ENCODE assay signal across 8 cellular contexts in the genomic region with DNA sequence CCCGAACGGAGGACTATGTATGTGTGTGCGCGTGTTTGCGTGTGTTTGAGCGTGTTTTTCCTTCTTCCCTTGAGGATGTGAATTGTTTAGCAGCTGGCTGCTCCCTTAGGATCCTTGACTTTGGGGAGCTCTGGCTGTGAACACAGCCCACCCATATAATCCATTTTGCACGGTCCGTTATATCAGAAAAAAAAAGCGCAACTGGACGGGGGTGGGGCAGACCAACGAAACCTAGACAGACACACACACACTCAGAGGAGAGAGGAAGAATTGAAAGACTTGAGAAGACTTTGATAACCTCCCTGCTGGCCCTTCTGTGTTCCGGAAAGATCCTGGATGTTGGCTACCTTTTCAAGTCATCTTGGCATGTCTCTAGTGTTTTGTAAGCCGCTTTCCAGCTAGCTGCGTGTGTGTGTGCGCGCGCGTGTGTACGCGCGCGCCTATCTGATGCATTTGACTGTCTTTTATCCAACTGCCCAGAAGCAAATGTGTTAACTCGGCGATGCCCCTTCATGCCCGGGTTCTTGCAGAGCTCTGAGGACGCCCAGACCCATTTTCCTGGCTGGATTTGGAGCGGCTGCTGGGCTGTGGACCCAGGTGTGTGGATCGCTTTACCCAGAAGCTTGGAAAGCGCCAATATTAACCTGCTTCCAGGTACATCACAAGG. TPM values are rescaled to one million over a fixed set of nuclear protein-coding genes. Genes with fewer than 3 reads are reported as not detected.
DNase-seq lines count a peak whose midpoint lies in the region; ATAC-seq, FAIRE-seq and TF ChIP-seq lines count a peak whose summit lies in the region.

No MANE protein-coding gene starts in this region.

- WGBS in pancreas, 2 donors, result 1 to 2% methylated on average over 29 of the region's 29 CpGs

- no peak overlapping the region for H2AFZ ChIP-seq in OCI-LY7 (ENCODE audit: low read length)

- H3K4me1 Mint-ChIP-seq in T-helper 1 cell treated with Interleukin-12 subunit alpha and Interleukin-12 subunit beta and Interleukin-4 antibody, amounts not matched to agents 30 μg/mL and 1 μg/mL, for 36 hours (ENCODE audit: low read depth), result peaks cover 8% of the 10 kb centered on the region

- no peak overlapping the region for H3K27ac ChIP-seq in OCI-LY7 (ENCODE audit: low read depth, low read length, poor library complexity, severe bottlenecking)
- no peak overlapping the region for H3K27ac ChIP-seq in pancreas

- H3K4me3 Mint-ChIP-seq in T-helper 1 cell treated with Interleukin-12 subunit alpha and Interleukin-12 subunit beta and Interleukin-4 antibody, amounts not matched to agents 30 μg/mL and 1 μg/mL, for 36 hours, result peak overlapping the region; percentile 43

- POLR2A ChIA-PET in OCI-LY7 (lab: Charles Lee), result no interaction called here

- H3K4me3 ChIP-seq in OCI-LY7 (ENCODE audit: low read depth, low read length, poor library complexity, severe bottlenecking) (no peak overlapping the region), pancreas (peak overlapping the region; percentile 18 to 48 (median 34))

- DNase-seq in T-helper 1 cell (no peak), OCI-LY7 (ENCODE audit: low spot score) (no peak), fibroblast of gingiva (ENCODE audit: low read depth) (peak; percentile 33), pancreas (peak in 1 of 6 donors; percentile 40), AG08395 (ENCODE audit: low spot score) (no peak)
- no peak for DNase-seq in stimulated activated naive CD4-positive, alpha-beta T cell treated with Interleukin-2 at 50 U/mL for 16 hours (lab: John Stamatoyannopoulos, UW)

- H3K9me3 Mint-ChIP-seq in T-helper 1 cell treated with Interleukin-12 subunit alpha and Interleukin-12 subunit beta and Interleukin-4 antibody, amounts not matched to agents 30 μg/mL and 1 μg/mL, for 36 hours, result no peaks in the 10 kb centered on the region

- H3K4me2 ChIP-seq in OCI-LY7 (ENCODE audit: low read length), result peak overlapping the region; percentile 3; the same call in 1 of the 2 replicates

- CTCF ChIA-PET in OCI-LY7 (lab: Charles Lee; ENCODE audit: unreplicated experiment), result no interaction called here

- peaks cover 2% of the 10 kb centered on the region for H3K36me3 Mint-ChIP-seq in T-helper 1 cell treated with Interleukin-12 subunit alpha and Interleukin-12 subunit beta and Interleukin-4 antibody, amounts not matched to agents 30 μg/mL and 1 μg/mL, for 36 hours (ENCODE audit: low read depth)

- H4K20me1 ChIP-seq in OCI-LY7 (ENCODE audit: insufficient read depth, low read length), result no peaks in the 10 kb centered on the region

- peaks cover 0 to 54% (median 7%) of the 10 kb centered on the region in 4 donors for H3K27me3 ChIP-seq in pancreas

- intact Hi-C loops in OCI-LY7 (cut with micrococcal nuclease; ENCODE audit: unreplicated experiment), result no loop called here
- intact Hi-C loops in pancreas (cut with DNase I), result no loop called here

- no peaks in the 10 kb centered on the region for H3K79me2 ChIP-seq in OCI-LY7 (ENCODE audit: insufficient read depth, low read depth, low read length)

- H3K27ac Mint-ChIP-seq in T-helper 1 cell treated with Interleukin-12 subunit alpha and Interleukin-12 subunit beta and Interleukin-4 antibody, amounts not matched to agents 30 μg/mL and 1 μg/mL, for 36 hours, result no peak overlapping the region

- H3K27me3 Mint-ChIP-seq in T-helper 1 cell treated with Interleukin-12 subunit alpha and Interleukin-12 subunit beta and Interleukin-4 antibody, amounts not matched to agents 30 μg/mL and 1 μg/mL, for 36 hours (ENCODE audit: low read depth), result peaks cover 78% of the 10 kb centered on the region

- TF ChIP-seq CTCF in OCI-LY7 (conservative IDR thresholded peaks at IDR 0.05; ENCODE audit: low read length) (no peak), pancreas (IDR thresholded peaks at IDR 0.05) (no peak)

- ATAC-seq in pancreas (no peak), GM21576 (IDR thresholded peaks at IDR 0.05; ENCODE audit: unreplicated experiment) (no peak)

- FAIRE-seq in pancreas (lab: Jason Lieb, UNC), result no peak

- H3K9me3 ChIP-seq in OCI-LY7 (ENCODE audit: low read length), result no peaks in the 10 kb centered on the region
- no peaks in the 10 kb centered on the region for H3K9me3 ChIP-seq in pancreas

- H3K4me1 ChIP-seq in OCI-LY7 (ENCODE audit: insufficient read depth, low read length, poor library complexity, severe bottlenecking) (no peaks in the 10 kb centered on the region), pancreas (no peaks in the 10 kb centered on the region)

- BruUV-seq in OCI-LY7 (replicated peaks; lab: Mats Ljungman, UMichigan), result no TSS peak

- H3K36me3 ChIP-seq in OCI-LY7 (ENCODE audit: insufficient read depth, low read length) (no peaks in the 10 kb centered on the region), pancreas (no peaks in the 10 kb centered on the region)

- H3K9me2 ChIP-seq in OCI-LY7 (ENCODE audit: insufficient read depth, low read length), result no peaks in the 10 kb centered on the region

RNA-seq across cellular contexts. Expression of a gene that starts 0.6 kb away (rescaled TPM):
- total RNA-seq in OCI-LY7 (2014; rRNA removed; shearing (Covaris generic)), result not detected in 2 replicates
- not detected in 2 replicates for total RNA-seq in OCI-LY7 (2022)
- under 1 TPM; 0.13 to 0.93 (median 0.25) TPM for total RNA-seq in pancreas
- 1 to 10 TPM in 1 of 2 donors, under 1 TPM in 1; 0.30 to 1.4 TPM for polyA plus RNA-seq in pancreas
